Comparison of ENCODE assay signal across 7 cellular contexts in genomic region chr7:1466524-1467271, GRCh38. TPM values are rescaled to one million over a fixed set of nuclear protein-coding genes. Genes with fewer than 3 reads are reported as not detected.
DNase-seq lines count a peak whose midpoint lies in the region; ATAC-seq, FAIRE-seq and TF ChIP-seq lines count a peak whose summit lies in the region.

No MANE protein-coding gene starts in this region.

- H3K4me1 ChIP-seq in HUES64 (ENCODE audit: insufficient read depth, low read length) (no peaks in the 10 kb centered on the region; the same call in 1 of the 2 replicates), body of pancreas (peaks cover 9% of the 10 kb centered on the region), tibial artery (peaks cover 0 to 44% (median 34%) of the 10 kb centered on the region in 4 donors)

- no peak for TF ChIP-seq POLR2A in body of pancreas (IDR thresholded peaks at IDR 0.05)

- H3K36me3 ChIP-seq in HUES64 (ENCODE audit: insufficient read depth, low read length) (peaks cover 19% of the 10 kb centered on the region), body of pancreas (replicated peaks in 1 of 2; ENCODE audit: insufficient read depth in 1 of 2, low read depth in 2 of 2) (peaks cover 10 to 11% of the 10 kb centered on the region in 2 donors), kidney epithelial cell (ENCODE audit: control insufficient read depth, insufficient read depth, low read length) (no peaks in the 10 kb centered on the region), tibial artery (peaks cover 18 to 33% (median 31%) of the 10 kb centered on the region in 3 donors)

- H3K27ac ChIP-seq in HUES64 (ENCODE audit: low read depth, low read length): peak overlapping the region; percentile 25
- H3K27ac ChIP-seq in body of pancreas: peak overlapping the region in 2 of 4 donors; percentile 4 to 44
- peak overlapping the region; percentile 67 to 83 for H3K27ac ChIP-seq in tibial artery

- peak; percentile 46 to 64 (median 60) for DNase-seq in body of pancreas
- peak; percentile 31 for DNase-seq in kidney epithelial cell (ENCODE audit: low read depth)
- DNase-seq in tibial artery: peak; percentile 79 to 90
- DNase-seq in GM19239 (ENCODE audit: insufficient read length, low spot score): no peak

- TF ChIP-seq CTCF in body of pancreas (IDR thresholded peaks at IDR 0.05): no peak
- no peak for TF ChIP-seq CTCF in kidney epithelial cell (IDR thresholded peaks at IDR 0.05; ENCODE audit: insufficient read depth, low read length, poor library complexity, severe bottlenecking)
- TF ChIP-seq CTCF in tibial artery (IDR thresholded peaks at IDR 0.05): no peak

- no peak for FAIRE-seq in GM19239 (lab: Jason Lieb, UNC)

- intact Hi-C loops in body of pancreas (cut with DNase I) (no loop called here), tibial artery (cut with DNase I; ENCODE audit: low total_unique reads) (no loop called here)

- no peak overlapping the region for H3K4me3 ChIP-seq in HUES64 (ENCODE audit: low read length)
- H3K4me3 ChIP-seq in body of pancreas: no peak overlapping the region
- no peak overlapping the region for H3K4me3 ChIP-seq in kidney epithelial cell (ENCODE audit: low read depth, low read length)
- no peak overlapping the region for H3K4me3 ChIP-seq in tibial artery

- no peaks in the 10 kb centered on the region for H3K9me3 ChIP-seq in HUES64 (ENCODE audit: insufficient read depth, low read depth, low read length)
- no peaks in the 10 kb centered on the region for H3K9me3 ChIP-seq in body of pancreas
- no peaks in the 10 kb centered on the region for H3K9me3 ChIP-seq in tibial artery

- ATAC-seq in body of pancreas (peak; percentile 55), GM21576 (IDR thresholded peaks at IDR 0.05; ENCODE audit: unreplicated experiment) (no peak), HG03196 (IDR thresholded peaks at IDR 0.05; ENCODE audit: unreplicated experiment) (no peak)

- H3K9ac ChIP-seq in HUES64 (ENCODE audit: low read depth, low read length): no peak overlapping the region

- 59% methylated on average over 17 of the region's 17 CpGs for WGBS in HUES64
- 45 to 63% methylated on average over 5 to 14 of the region's 17 CpGs for WGBS in body of pancreas, 2 donors

- H3K27me3 ChIP-seq in HUES64 (ENCODE audit: insufficient read depth, low read length) (no peaks in the 10 kb centered on the region), body of pancreas (no peaks in the 10 kb centered on the region), kidney epithelial cell (ENCODE audit: control insufficient read depth, insufficient read depth, low read length) (no peaks in the 10 kb centered on the region), tibial artery (no peaks in the 10 kb centered on the region)

RNA-seq across cellular contexts. Expression of gene MICALL2, which starts 7.4 kb away (rescaled TPM):
- polyA plus RNA-seq in HUES64 (2013, experiment 1 of 2): 5.9 TPM
- 5.6 TPM for polyA plus RNA-seq in HUES64 (2013, experiment 2 of 2)
- total RNA-seq in body of pancreas (10 to 100 TPM; 23.3 to 26.7 TPM), kidney epithelial cell (13.5 and 14.7 TPM in 2 replicates)

RNA-seq across cellular contexts. Expression of gene INTS1, which starts 37.5 kb away (rescaled TPM):
- polyA plus RNA-seq in HUES64 (2013, experiment 1 of 2): 52.0 TPM
- 50.7 TPM for polyA plus RNA-seq in HUES64 (2013, experiment 2 of 2)
- total RNA-seq in body of pancreas (10 to 100 TPM; 66.3 to 72.9 TPM), kidney epithelial cell (84.3 and 109 TPM in 2 replicates)
